ENCODE assay signal across 8 cellular contexts in the genomic region with DNA sequence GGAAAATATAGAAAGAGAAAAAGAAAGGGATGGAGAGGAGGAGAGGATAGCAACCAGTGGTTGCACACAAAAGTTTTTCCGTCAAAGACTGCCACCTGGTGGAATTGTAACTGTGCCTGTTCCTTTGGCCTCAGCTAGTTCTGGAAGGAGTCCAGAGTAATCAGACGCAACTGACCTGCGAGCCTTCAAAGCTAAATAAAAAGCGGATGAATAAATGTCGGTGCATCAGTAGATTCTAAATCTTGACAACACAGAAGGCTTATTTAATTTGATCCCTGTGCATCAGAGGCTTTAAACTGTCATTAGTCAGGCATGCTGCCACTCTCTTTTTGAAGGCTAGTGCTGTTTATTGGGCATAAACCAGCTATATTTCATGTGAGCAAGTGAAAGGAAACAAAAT.
A peak's percentile ranks its signal among the peaks of the same experiment; 100 is the strongest.
DNase-seq lines count a peak whose midpoint lies in the region; ATAC-seq, FAIRE-seq and TF ChIP-seq lines count a peak whose summit lies in the region.

No MANE protein-coding gene starts in this region.

- in situ Hi-C loops in astrocyte of the spinal cord (cut with HindIII; ENCODE audit: low sequenced_read_pairs) = no loop called here

- H3K9ac ChIP-seq in kidney (ENCODE audit: low read length in 2 of 2) = no peak overlapping the region

- no peaks in the 10 kb centered on the region for H3K9me3 ChIP-seq in kidney (ENCODE audit: control insufficient read depth in 1 of 2, low read length in 2 of 2)

- H3K27ac ChIP-seq in kidney (ENCODE audit: low read depth in 2 of 2, low read length in 2 of 2) = no peak overlapping the region

- ATAC-seq in GM21786 (IDR thresholded peaks at IDR 0.05; ENCODE audit: unreplicated experiment) = peak; percentile 65

- intact Hi-C loops in kidney (cut with DNase I) = no loop called here

- no peak for FAIRE-seq in kidney (lab: Jason Lieb, UNC)

- H3K36me3 ChIP-seq in kidney (ENCODE audit: control insufficient read depth in 1 of 2, insufficient read depth in 2 of 2, low read length in 2 of 2) = no peaks in the 10 kb centered on the region

- H3K4me1 ChIP-seq in kidney (ENCODE audit: control insufficient read depth in 1 of 2, insufficient read depth in 1 of 2, low read depth in 1 of 2, low read length in 2 of 2) = no peaks in the 10 kb centered on the region

- H3K4me3 ChIP-seq in astrocyte of the spinal cord (ENCODE audit: low read depth, low read length) = no peak overlapping the region
- H3K4me3 ChIP-seq in kidney (ENCODE audit: low read length in 2 of 2) = no peak overlapping the region

- TF ChIP-seq CTCF in astrocyte of the spinal cord (IDR thresholded peaks at IDR 0.05; ENCODE audit: low read depth, low read length) = peak; percentile 68
- peak; percentile 56 for TF ChIP-seq CTCF in kidney (IDR thresholded peaks at IDR 0.05; ENCODE audit: borderline replicate concordance, extremely low read depth, insufficient read depth)

- DNase-seq in activated CD4-positive, alpha-beta T cell treated with anti-CD3 and anti-CD28 coated beads for 24 hours (ENCODE audit: low read depth in 2 of 2) = peak; percentile 2 to 12
- DNase-seq in activated CD4-positive, alpha-beta T cell treated with anti-CD3 and anti-CD28 coated beads for 1 hour = no peak
- DNase-seq in KG1 (lab: John Stamatoyannopoulos, UW) = peak; percentile 38
- peak; percentile 89 for DNase-seq in OCI-M1 (lab: John Stamatoyannopoulos, UW)
- DNase-seq in astrocyte of the spinal cord (ENCODE audit: low read depth, low spot score) = peak; percentile 49
- no peak for DNase-seq in kidney
- peak; percentile 8 for DNase-seq in stimulated activated naive CD4-positive, alpha-beta T cell treated with Interleukin-2 at 50 U/mL for 16 hours (lab: John Stamatoyannopoulos, UW)

Comparison
In these comparisons a context has a peak if more than half of its experiments do, and no peak if none do; other contexts are left out.
1. DNase-seq: peak in activated CD4-positive, alpha-beta T cell treated with anti-CD3 and anti-CD28 coated beads for 24 hours (2 of 2), KG1 (single experiment), OCI-M1 (single experiment), astrocyte of the spinal cord (single experiment) and stimulated activated naive CD4-positive, alpha-beta T cell treated with Interleukin-2 at 50 U/mL for 16 hours (single experiment); none in activated CD4-positive, alpha-beta T cell treated with anti-CD3 and anti-CD28 coated beads for 1 hour (single experiment) and kidney (single experiment).